ENCODE assay signal across 9 cellular contexts in genomic region chr10:3755440-3756359, GRCh38. TPM values are rescaled to one million over a fixed set of nuclear protein-coding genes. Genes with fewer than 3 reads are reported as not detected.
DNase-seq lines count a peak whose midpoint lies in the region; ATAC-seq, FAIRE-seq and TF ChIP-seq lines count a peak whose summit lies in the region.
"Had no signal": no experiment of that assay in that cellular context is flagged by ENCODE, and none has a peak within 500 bp of the region (broad histone marks: within the 10 kb centered on the region; RNA-seq: fewer than 3 reads in every experiment).

No MANE protein-coding gene starts in this region.

- no peak overlapping the region for H3K4ac ChIP-seq in H1 (replicated peaks; ENCODE audit: insufficient read length, low read depth, low read length)

- H2AK5ac ChIP-seq in H1 (ENCODE audit: low read depth, low read length) = peak overlapping the region; percentile 39; the same call in 1 of the 2 replicates

- H3K23ac ChIP-seq in H1 (ENCODE audit: insufficient read length) = no peak overlapping the region

- no peak overlapping the region for H3K27ac ChIP-seq in CD4-positive, alpha-beta memory T cell (ENCODE audit: low read depth, low read length)
- H3K27ac ChIP-seq in H1 (ENCODE audit: low read depth, low read length) = no peak overlapping the region
- H3K27ac ChIP-seq in neural progenitor cell = no peak overlapping the region
- peak overlapping the region in 1 of 2 donors; percentile 10 for H3K27ac ChIP-seq in small intestine (ENCODE audit: low read depth in 1 of 2, low read length in 1 of 2)
- H3K27ac ChIP-seq: HL-60 had no signal

- no peak overlapping the region for H2AFZ ChIP-seq in H1 (ENCODE audit: low read length)
- H2AFZ ChIP-seq in neural progenitor cell (replicated peaks) = no peak overlapping the region

- no peak overlapping the region for H3K14ac ChIP-seq in H1 (ENCODE audit: insufficient read length)

- no peak overlapping the region for H2BK15ac ChIP-seq in H1 (ENCODE audit: low read length)

- TF ChIP-seq RAD21 in H1 (IDR thresholded peaks at IDR 0.05 in 1 of 2, conservative IDR thresholded peaks at IDR 0.05 in 1 of 2; ENCODE audit: low read depth in 2 of 2, low read length in 2 of 2) = no peak

- TF ChIP-seq POLR2A in H1 (IDR thresholded peaks at IDR 0.05; ENCODE audit: control extremely low read depth in 1 of 2, low read depth in 2 of 2, low read length in 2 of 2) = no peak

- no peaks in the 10 kb centered on the region for H3K79me2 ChIP-seq in H1 (ENCODE audit: control insufficient read depth in 1 of 2, insufficient read depth in 2 of 2, low read length in 2 of 2)
- no peaks in the 10 kb centered on the region for H3K79me2 ChIP-seq in neural progenitor cell (ENCODE audit: low read depth)

- H3K79me1 ChIP-seq in H1 (ENCODE audit: low read depth, low read length) = no peaks in the 10 kb centered on the region

- no peaks in the 10 kb centered on the region for H3K9me3 ChIP-seq in CD4-positive, alpha-beta memory T cell (ENCODE audit: control insufficient read depth in 1 of 2, low read length in 2 of 2)
- H3K9me3 ChIP-seq in H1 (ENCODE audit: insufficient read depth in 2 of 2, low read depth in 1 of 2, low read length in 1 of 2) (no peaks in the 10 kb centered on the region), neural progenitor cell (ENCODE audit: low read depth) (no peaks in the 10 kb centered on the region), small intestine (ENCODE audit: control insufficient read depth, low read depth) (no peaks in the 10 kb centered on the region)

- 89% methylated on average over 14 of the region's 14 CpGs; no CpG with 5 or more reads in 1 of the 2 experiments for WGBS in H1 (ENCODE audit: extremely low coverage in 1 of 2, insufficient coverage in 1 of 2, insufficient read length in 1 of 2, insufficient replicate concordance in 2 of 2, low coverage in 1 of 2, low lambda C conversion rate in 2 of 2, missing lambda C conversion rate in 1 of 2), 2 experiments
- 67 to 81% (median 71%) methylated on average over 14 of the region's 14 CpGs for WGBS in small intestine, 3 donors

- intact Hi-C loops in CD4-positive, alpha-beta memory T cell (cut with micrococcal nuclease) = loop anchor here (5.0 kb wide), 1 partner anchor 88 kb away; no protein-coding TSS in a partner anchor

- H3K27me3 ChIP-seq in CD4-positive, alpha-beta memory T cell (ENCODE audit: insufficient read depth, low read length) = no peaks in the 10 kb centered on the region
- H3K27me3 ChIP-seq in H1 (replicated peaks in 1 of 4; ENCODE audit: control insufficient read depth in 3 of 4, extremely low read depth in 1 of 4, insufficient read depth in 3 of 4, low read length in 3 of 4) = no peaks in the 10 kb centered on the region
- peaks cover 18% of the 10 kb centered on the region for H3K27me3 ChIP-seq in neural progenitor cell
- no peaks in the 10 kb centered on the region for H3K27me3 ChIP-seq in small intestine (ENCODE audit: control insufficient read depth in 2 of 2, insufficient read depth in 2 of 2, low read length in 2 of 2)

- no peak overlapping the region for H2BK5ac ChIP-seq in H1 (ENCODE audit: low read depth, low read length)

- H4K8ac ChIP-seq in H1 (ENCODE audit: extremely low read depth, insufficient read depth, low read length) = no peak overlapping the region

- no peak overlapping the region for H2BK12ac ChIP-seq in H1 (ENCODE audit: low read depth, low read length)

- no peak overlapping the region for H2BK120ac ChIP-seq in H1 (replicated peaks; ENCODE audit: low read depth, low read length)

- peaks cover 31 to 60% (median 44%) of the 10 kb centered on the region in 4 donors for H3K4me1 Mint-ChIP-seq in CD4-positive, alpha-beta memory T cell
- H3K4me1 Mint-ChIP-seq in neural progenitor cell = peaks cover 11% of the 10 kb centered on the region

- H3K27ac Mint-ChIP-seq in CD4-positive, alpha-beta memory T cell = peak overlapping the region in 6 of 7 donors; percentile 57 to 98 (median 82)
- peak overlapping the region; percentile 57 for H3K27ac Mint-ChIP-seq in neural progenitor cell

- no peak overlapping the region for H3K9ac ChIP-seq in H1 (replicated peaks in 1 of 4; ENCODE audit: extremely low read depth in 1 of 4, low read depth in 3 of 4, low read length in 3 of 4)
- no peak overlapping the region for H3K9ac ChIP-seq in neural progenitor cell

- CTCF ChIA-PET in CD4-positive, alpha-beta memory T cell (lab: Charles Lee; ENCODE audit: partially characterized antibody) = interaction anchor here (0.9 to 2.1 kb wide), 5 partner anchors 8 to 146 kb away, joined by 3 to 5 read pairs (median 3); no protein-coding TSS in a partner anchor
- CTCF ChIA-PET in H1 (lab: Charles Lee; ENCODE audit: partially characterized antibody) = interaction anchor here (1.0 to 1.1 kb wide), 3 partner anchors 11 to 21 kb away, joined by 3 to 4 read pairs (median 3); no protein-coding TSS in a partner anchor

- peaks cover 0 to 3% (median 0%) of the 10 kb centered on the region in 8 donors for H3K9me3 Mint-ChIP-seq in CD4-positive, alpha-beta memory T cell
- no peaks in the 10 kb centered on the region for H3K9me3 Mint-ChIP-seq in neural progenitor cell

- H4K5ac ChIP-seq in H1 (ENCODE audit: insufficient read length, low read depth, low read length) = no peak overlapping the region

- no peaks in the 10 kb centered on the region for H3K36me3 Mint-ChIP-seq in CD4-positive, alpha-beta memory T cell
- no peaks in the 10 kb centered on the region for H3K36me3 Mint-ChIP-seq in neural progenitor cell

- no peaks in the 10 kb centered on the region for H4K20me1 ChIP-seq in H1 (replicated peaks in 1 of 2; ENCODE audit: control insufficient read depth in 1 of 2, insufficient read depth in 2 of 2, low read length in 2 of 2)
- H4K20me1 ChIP-seq in neural progenitor cell (ENCODE audit: low read depth) = no peaks in the 10 kb centered on the region

- no peak for ATAC-seq in GM21526 (IDR thresholded peaks at IDR 0.05; ENCODE audit: low FRiP score, unreplicated experiment)
- no peak for ATAC-seq in HG02759 (IDR thresholded peaks at IDR 0.05; ENCODE audit: unreplicated experiment)

- H3K18ac ChIP-seq in H1 (ENCODE audit: extremely low read depth, low read length) = no peak overlapping the region

- POLR2A ChIA-PET in CD4-positive, alpha-beta memory T cell (lab: Charles Lee; ENCODE audit: partially characterized antibody) = interaction anchor here (0.8 to 6.8 kb wide), 6 partner anchors 9 to 191 kb away, joined by 3 to 121 read pairs (median 14); partner anchors contain the start of gene KLF6
- POLR2A ChIA-PET in H1 (lab: Charles Lee; ENCODE audit: partially characterized antibody) = interaction anchor here (0.9 to 1.7 kb wide), 3 partner anchors 9 to 30 kb away, joined by 3 to 4 read pairs (median 3); no protein-coding TSS in a partner anchor

- H4K91ac ChIP-seq in H1 (replicated peaks; ENCODE audit: insufficient read length, low read length) = no peak overlapping the region

- H3K36me3 ChIP-seq in CD4-positive, alpha-beta memory T cell (ENCODE audit: insufficient read depth, low read length) = no peaks in the 10 kb centered on the region
- H3K36me3 ChIP-seq in H1 (ENCODE audit: control insufficient read depth in 2 of 4, insufficient read depth in 4 of 4, low read length in 3 of 4) = no peaks in the 10 kb centered on the region
- no peaks in the 10 kb centered on the region for H3K36me3 ChIP-seq in neural progenitor cell
- no peaks in the 10 kb centered on the region for H3K36me3 ChIP-seq in small intestine (ENCODE audit: control insufficient read depth in 2 of 2, insufficient read depth in 2 of 2, low read length in 2 of 2)

- H3K4me3 ChIP-seq in CD4-positive, alpha-beta memory T cell (ENCODE audit: low read length in 2 of 2) = no peak overlapping the region
- H3K4me3 ChIP-seq in H1 (ENCODE audit: extremely low read depth in 1 of 4, insufficient read depth in 2 of 4, low read depth in 3 of 4, low read length in 4 of 4) (no peak overlapping the region), neural progenitor cell (no peak overlapping the region), small intestine (ENCODE audit: low read depth in 1 of 2, low read length in 2 of 2) (no peak overlapping the region)

- FAIRE-seq in H1 (lab: Jason Lieb, UNC) (no peak), small intestine (lab: Jason Lieb, UNC) (no peak)

- no peaks in the 10 kb centered on the region for H3K23me2 ChIP-seq in H1 (ENCODE audit: low read depth, low read length)

- TF ChIP-seq CTCF in H1 (IDR thresholded peaks at IDR 0.05; ENCODE audit: control extremely low read depth in 1 of 3, insufficient read depth in 1 of 3, low read depth in 1 of 3, low read length in 3 of 3) (no peak), neural progenitor cell (IDR thresholded peaks at IDR 0.05) (no peak)

- H3K4me3 Mint-ChIP-seq in CD4-positive, alpha-beta memory T cell = peak overlapping the region in 1 of 8 donors; percentile 79
- H3K4me3 Mint-ChIP-seq in neural progenitor cell = no peak overlapping the region

- no peak for DNase-seq in CD4-positive, alpha-beta memory T cell
- DNase-seq in NCI-H510A (lab: John Stamatoyannopoulos, UW) = peak; percentile 38
- no peak for DNase-seq in H1 (ENCODE audit: low read depth in 1 of 2, low spot score in 2 of 2)
- no peak for DNase-seq in neural progenitor cell (ENCODE audit: low spot score)
- no peak for DNase-seq in small intestine
- no peak for DNase-seq in glomerular visceral epithelial cell (ENCODE audit: extremely low spot score)

- H3K4me2 ChIP-seq in H1 (ENCODE audit: insufficient read depth in 1 of 2, low read depth in 2 of 2, low read length in 2 of 2) (no peak overlapping the region), neural progenitor cell (no peak overlapping the region)

- H3K27me3 Mint-ChIP-seq in CD4-positive, alpha-beta memory T cell = no peaks in the 10 kb centered on the region
- H3K27me3 Mint-ChIP-seq in neural progenitor cell (ENCODE audit: insufficient read depth, low read depth) = peaks cover 2% of the 10 kb centered on the region

- TF ChIP-seq EP300 in H1 (IDR thresholded peaks at IDR 0.05; ENCODE audit: borderline replicate concordance in 1 of 2, low read depth in 2 of 2, low read length in 2 of 2) = no peak

- peaks cover 59% of the 10 kb centered on the region for H3K4me1 ChIP-seq in CD4-positive, alpha-beta memory T cell (ENCODE audit: insufficient read depth, low read length)
- H3K4me1 ChIP-seq in H1 (replicated peaks in 1 of 4; ENCODE audit: control insufficient read depth in 3 of 4, insufficient read depth in 4 of 4, low read length in 3 of 4) (no peaks in the 10 kb centered on the region), neural progenitor cell (no peaks in the 10 kb centered on the region), small intestine (ENCODE audit: control insufficient read depth in 2 of 2, insufficient read depth in 1 of 2, low read depth in 1 of 2, low read length in 1 of 2) (no peaks in the 10 kb centered on the region)

- H3K56ac ChIP-seq in H1 (replicated peaks; ENCODE audit: insufficient read length, low read depth, low read length) = no peak overlapping the region

- H3F3A ChIP-seq in neural progenitor cell (ENCODE audit: low read depth) = no peaks in the 10 kb centered on the region

- no peak overlapping the region for H2BK20ac ChIP-seq in H1 (ENCODE audit: low read length)

RNA-seq across cellular contexts. Expression of gene KLF6, which starts 29.3 kb away (rescaled TPM):
- 100 to 1,000 TPM; 291 to 311 TPM for total RNA-seq in CD4-positive, alpha-beta memory T cell
- polyA plus RNA-seq in CD4-positive, alpha-beta memory T cell = 100 to 1,000 TPM; 814 to 865 TPM
- total RNA-seq in H1 (2021; fragmentation: NEBNext Ultra II Directional; extraction: Animal tissue kit (Norgen Biotek cat#: 25700)) = 19.5 and 23.0 TPM in 2 replicates
- polyA plus RNA-seq in H1 (2011; rRNA removed) (5.7 and 10.1 TPM in 2 replicates), small intestine (10 to 100 TPM; 47.3 to 97.7 (median 63.0) TPM)
- polyA plus RNA-seq in H1 (2011; cell fraction: cytosol; rRNA removed) = 8.9 TPM
- polyA plus RNA-seq in H1 (2011; cell fraction: nucleus; rRNA removed) = 19.0 TPM
- 9.4 to 16.4 TPM (median 12.4 TPM) in 4 replicates for polyA plus RNA-seq in H1 (2012, experiment 1 of 2)
- polyA plus RNA-seq in H1 (2012, experiment 2 of 2) = 4.0 TPM
- 9.9 TPM for polyA plus RNA-seq in H1 (2013, experiment 1 of 2)
- polyA plus RNA-seq in H1 (2013, experiment 2 of 2) = 10.1 TPM
- 19.2 and 29.7 TPM in 2 replicates for polyA minus RNA-seq in H1 (2011; rRNA and poly(A)+ RNA removed)
- polyA minus RNA-seq in H1 (2011; cell fraction: cytosol; rRNA and poly(A)+ RNA removed) = 9.5 TPM
- polyA minus RNA-seq in H1 (2011; cell fraction: nucleus; rRNA and poly(A)+ RNA removed) = 108 TPM
- total RNA-seq in neural progenitor cell (ENCODE audit: low replicate concordance) = 8.7 and 11.9 TPM in 2 replicates

Comparison
In these comparisons a context has a peak if more than half of its experiments do, and no peak if none do; other contexts are left out.
1. RNA of gene KLF6, which starts 29.3 kb away (total RNA-seq): 291 to 311 TPM in CD4-positive, alpha-beta memory T cell; 19.5 to 23.0 TPM in H1 and 8.7 to 11.9 TPM in neural progenitor cell; every median in the first group is over 10 times any median in the second.